Comparison of ENCODE assay signal across 21 cellular contexts in the genomic region with DNA sequence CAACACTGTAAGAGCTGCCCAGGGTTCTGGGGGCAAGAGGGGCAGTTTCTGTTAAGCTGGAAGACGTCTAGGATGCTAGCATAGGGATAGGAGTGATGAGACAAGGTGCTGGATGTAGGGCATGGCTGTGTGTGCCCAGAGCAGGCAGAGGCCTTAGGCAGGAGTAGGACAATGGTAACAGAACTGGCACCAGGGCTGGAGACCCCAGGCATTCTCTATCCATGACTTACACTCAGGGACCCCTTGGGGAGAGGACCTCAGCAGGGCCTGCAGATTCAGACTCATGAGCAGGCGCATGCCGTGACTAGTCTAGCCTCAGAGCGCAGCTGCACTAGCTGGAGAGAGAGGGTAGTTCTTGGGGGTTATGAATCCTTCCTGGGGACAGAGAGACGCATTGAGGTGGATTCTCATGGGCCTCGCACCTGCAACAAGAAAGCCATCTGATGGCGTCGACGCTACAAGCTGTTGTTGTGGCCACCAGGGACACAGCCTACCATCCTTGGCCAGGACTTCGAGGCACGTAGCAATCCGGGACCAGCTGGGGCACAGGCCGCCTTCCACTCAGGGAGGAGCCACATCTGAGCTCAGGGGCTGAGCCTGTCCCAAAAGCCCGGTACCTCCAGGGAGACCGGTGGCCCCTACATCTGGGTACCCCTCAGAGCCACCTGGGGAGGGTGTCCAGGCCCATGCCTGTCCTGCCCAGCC.
DNase-seq lines count a peak whose midpoint lies in the region; ATAC-seq and TF ChIP-seq lines count a peak whose summit lies in the region.
"Had no signal": no experiment of that assay in that cellular context is flagged by ENCODE, and none has a peak within 500 bp of the region (broad histone marks: within the 10 kb centered on the region; RNA-seq: fewer than 3 reads in every experiment).

No MANE protein-coding gene starts in this region.

- H2BK15ac ChIP-seq in H9 (ENCODE audit: low read depth, low read length): no peak overlapping the region

- H3K27ac Mint-ChIP-seq in H9 (peak overlapping the region in 2 of 3 experiments; percentile 36 to 63; a peak in 4 of 7 replicates), endothelial cell (ENCODE audit: unreplicated experiment) (no peak overlapping the region), nephron progenitor cell (peak overlapping the region; percentile 29)
- H3K27ac Mint-ChIP-seq: CD4-positive, alpha-beta memory T cell; HFFc6 had no signal

- no peaks in the 10 kb centered on the region for H4K20me1 ChIP-seq in H9 (ENCODE audit: control insufficient read depth, insufficient read depth, insufficient read length)

- DNase-seq in H9: no peak
- DNase-seq in endothelial cell (ENCODE audit: low spot score): no peak
- DNase-seq in nephron progenitor cell: no peak
- DNase-seq in posterior vena cava (ENCODE audit: low spot score): peak; percentile 76
- no peak for DNase-seq in NCI-H526 treated with DMSO at 0.1 percent for 48 hours (lab: John Stamatoyannopoulos, UW)
- no peak for DNase-seq in omental fat pad (ENCODE audit: low spot score)
- DNase-seq: C1 segment of cervical spinal cord; Caco-2; CD4-positive, alpha-beta memory T cell; GM23248; HFFc6; KBM-7; MV-4-11; NCI-H1105 treated with DMSO at 0.1 percent for 48 hours; NCI-H146; NCI-H2029; NCI-H69; RPMI8226; SHP77 had no signal

- H3K79me2 ChIP-seq in H9 (ENCODE audit: insufficient read depth, low read length): no peaks in the 10 kb centered on the region

- no peaks in the 10 kb centered on the region for H3K23me2 ChIP-seq in H9 (ENCODE audit: insufficient read length, low read depth, low read length, poor library complexity, severe bottlenecking)

- H3K4me1 ChIP-seq in H9 (ENCODE audit: insufficient read depth, low read length): no peaks in the 10 kb centered on the region
- H3K4me1 ChIP-seq: Caco-2, HAP-1 had no signal

- no peak overlapping the region for H3K4me3 Mint-ChIP-seq in H9
- H3K4me3 Mint-ChIP-seq in endothelial cell (ENCODE audit: unreplicated experiment): peak overlapping the region; percentile 37
- H3K4me3 Mint-ChIP-seq in nephron progenitor cell: no peak overlapping the region
- H3K4me3 Mint-ChIP-seq: CD4-positive, alpha-beta memory T cell; HFFc6 had no signal

- peaks cover 4% of the 10 kb centered on the region; the same call in 1 of the 2 replicates for H3K27me3 Mint-ChIP-seq in H9 (ENCODE audit: low read depth)
- H3K27me3 Mint-ChIP-seq in endothelial cell (ENCODE audit: unreplicated experiment): peaks cover 28% of the 10 kb centered on the region
- H3K27me3 Mint-ChIP-seq in nephron progenitor cell (ENCODE audit: low read depth, poor library complexity): peaks cover 8% of the 10 kb centered on the region

- no peak overlapping the region; the same call in 1 of the 2 replicates for H3K14ac ChIP-seq in H9 (ENCODE audit: insufficient read depth, low read length)

- H3K9me3 ChIP-seq in H9 (ENCODE audit: control insufficient read depth, low read depth, low read length): no peaks in the 10 kb centered on the region
- H3K9me3 ChIP-seq: HAP-1 had no signal

- H3K9me3 Mint-ChIP-seq in H9 (peaks cover 23 to 27% of the 10 kb centered on the region in 2 experiments), endothelial cell (ENCODE audit: unreplicated experiment) (peaks cover 36% of the 10 kb centered on the region), nephron progenitor cell (peaks cover 45% of the 10 kb centered on the region)

- H3K36me3 Mint-ChIP-seq in H9 (ENCODE audit: insufficient read depth in 1 of 3, low read depth in 3 of 3) (peaks cover 7 to 14% (median 11%) of the 10 kb centered on the region in 3 experiments), endothelial cell (ENCODE audit: low read depth, unreplicated experiment) (peaks cover 26% of the 10 kb centered on the region), nephron progenitor cell (ENCODE audit: low read depth) (peaks cover 7% of the 10 kb centered on the region)

- H3K79me1 ChIP-seq in H9 (ENCODE audit: insufficient read depth, low read depth, low read length, poor library complexity, severe bottlenecking): no peaks in the 10 kb centered on the region

- no peak overlapping the region for H4K91ac ChIP-seq in H9 (ENCODE audit: insufficient read length, low read depth, low read length)

- H2AFZ ChIP-seq in H9 (ENCODE audit: low read length): no peak overlapping the region
- H2AFZ ChIP-seq: GM23248 had no signal

- intact Hi-C loops in posterior vena cava (cut with DNase I): no loop called here

- no peak overlapping the region for H3K4ac ChIP-seq in H9 (ENCODE audit: low read depth, low read length)

- no peak overlapping the region for H2AK5ac ChIP-seq in H9 (ENCODE audit: insufficient read length, low read length)

- no peak overlapping the region for H3K23ac ChIP-seq in H9 (ENCODE audit: insufficient read length, low read depth, low read length)

- H3K56ac ChIP-seq in H9 (ENCODE audit: insufficient read length, low read depth, low read length): no peak overlapping the region

- no peak for TF ChIP-seq CTCF in H9 (conservative IDR thresholded peaks at IDR 0.05)
- no peak for TF ChIP-seq CTCF in endothelial cell (IDR thresholded peaks at IDR 0.05; ENCODE audit: unreplicated experiment)
- TF ChIP-seq CTCF in nephron progenitor cell (IDR thresholded peaks at IDR 0.05): no peak
- TF ChIP-seq CTCF in omental fat pad (IDR thresholded peaks at IDR 0.05): no peak

- H3K18ac ChIP-seq in H9 (ENCODE audit: insufficient read length, low read depth, low read length): no peak overlapping the region

- H4K5ac ChIP-seq in H9 (ENCODE audit: insufficient read length, low read depth, low read length): no peak overlapping the region

- H3K27ac ChIP-seq in H9 (ENCODE audit: insufficient read length, low read depth, low read length): no peak overlapping the region
- H3K27ac ChIP-seq: GM23248 had no signal

- no peak overlapping the region for H2BK12ac ChIP-seq in H9 (ENCODE audit: insufficient read length, low read depth, low read length)

- WGBS in H9 (ENCODE audit: extremely low coverage, insufficient read length, low lambda C conversion rate): no CpG with 5 or more reads among the region's 15 CpGs

- no peaks in the 10 kb centered on the region for H3K27me3 ChIP-seq in H9 (ENCODE audit: insufficient read depth, low read length)

- H2BK5ac ChIP-seq in H9 (ENCODE audit: insufficient read length, low read length): no peak overlapping the region

- H3T11ph ChIP-seq in H9 (ENCODE audit: low read length): no peak overlapping the region

- H2BK120ac ChIP-seq in H9 (ENCODE audit: low read depth, low read length, poor library complexity, severe bottlenecking): no peak overlapping the region

- H2BK20ac ChIP-seq in H9 (ENCODE audit: low read depth, low read length, poor library complexity, severe bottlenecking): no peak overlapping the region

- H3K4me1 Mint-ChIP-seq in H9 (peaks cover 4% of the 10 kb centered on the region in 2 experiments), endothelial cell (ENCODE audit: unreplicated experiment) (no peaks in the 10 kb centered on the region), nephron progenitor cell (peaks cover 12% of the 10 kb centered on the region)
- H3K4me1 Mint-ChIP-seq: CD4-positive, alpha-beta memory T cell had no signal

- no peak overlapping the region for H3K4me2 ChIP-seq in H9 (ENCODE audit: insufficient read depth, insufficient read length, low read length)

- no peak overlapping the region for H4K8ac ChIP-seq in H9 (replicated peaks; ENCODE audit: insufficient read length, low read depth, low read length)

- no peak overlapping the region for H3K9ac ChIP-seq in H9 (ENCODE audit: extremely low read depth, insufficient read length, low read length)
- H3K9ac ChIP-seq: GM23248 had no signal

- no peak for ATAC-seq in omental fat pad (ENCODE audit: low FRiP score)
- no peak for ATAC-seq in HG02852 (IDR thresholded peaks at IDR 0.05; ENCODE audit: unreplicated experiment)
